Comparison of ENCODE assay signal across 28 cellular contexts in the genomic region with DNA sequence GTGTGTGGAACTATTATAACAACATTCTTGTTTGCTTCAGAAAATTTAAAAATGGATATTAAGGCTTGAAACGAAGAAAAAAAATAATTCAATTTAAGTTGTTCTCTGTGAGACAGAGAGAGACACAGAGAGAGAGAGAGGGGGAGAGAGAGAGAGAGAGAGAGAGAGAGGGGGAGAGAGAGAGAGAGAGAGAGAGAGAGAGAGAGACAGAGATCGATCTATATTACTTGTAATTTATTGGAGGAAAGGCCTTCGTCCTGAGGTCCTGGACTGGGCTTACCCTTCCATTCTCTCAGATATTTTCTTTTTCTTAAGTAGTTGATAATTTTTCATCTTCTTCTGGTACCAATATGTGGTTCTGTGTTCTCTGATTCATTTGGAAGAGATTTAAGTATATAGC.
"Had no signal": no experiment of that assay in that cellular context is flagged by ENCODE, and none has a peak within 500 bp of the region (broad histone marks: within the 10 kb centered on the region; RNA-seq: fewer than 3 reads in every experiment).

No MANE protein-coding gene starts in this region.

- H3K27ac Mint-ChIP-seq: natural killer cell; nephron; neural progenitor cell; progenitor cell of endocrine pancreas; stimulated activated effector memory CD8-positive, alpha-beta T cell treated with anti-CD3 and anti-CD28 coated beads, Interleukin-12 subunit alpha, Interleukin-12 subunit beta, amount 100 ng/mL, for 72 hours; stimulated activated naive B cell treated with anti-CD40 and anti-IgM and Interleukin-4, amounts not matched to agents 10 μg/mL and 1 μg/mL and 100 μg/mL, for 72 hours; stimulated activated naive CD8-positive, alpha-beta T cell treated with anti-CD3 and anti-CD28 coated beads, Interleukin-15, Interleukin-2, amounts not matched to agents 100 ng/mL and 50 ng/mL, for 24 hours had no signal

- ATAC-seq: natural killer cell; psoas muscle; right cardiac atrium; right lobe of liver; stimulated activated effector memory CD8-positive, alpha-beta T cell treated with anti-CD3 and anti-CD28 coated beads, Interleukin-12 subunit alpha, Interleukin-12 subunit beta, amount 100 ng/mL, for 72 hours; stimulated activated naive B cell treated with anti-CD40 and anti-IgM and Interleukin-4, amounts not matched to agents 10 μg/mL and 1 μg/mL and 100 μg/mL, for 72 hours had no signal

- H3K4me1 ChIP-seq: neural progenitor cell, parathyroid adenoma, psoas muscle, right lobe of liver, sigmoid colon, stomach, thyroid gland, tibial nerve, upper lobe of left lung, vagina had no signal

- H3K27me3 ChIP-seq: neural progenitor cell, ovary, right lobe of liver, sigmoid colon, stomach, thyroid gland, tibial nerve, upper lobe of left lung, vagina had no signal

- H3K4me3 Mint-ChIP-seq: natural killer cell; nephron; neural progenitor cell; stimulated activated effector memory CD8-positive, alpha-beta T cell treated with anti-CD3 and anti-CD28 coated beads, Interleukin-12 subunit alpha, Interleukin-12 subunit beta, amount 100 ng/mL, for 72 hours; stimulated activated naive B cell treated with anti-CD40 and anti-IgM and Interleukin-4, amounts not matched to agents 10 μg/mL and 1 μg/mL and 100 μg/mL, for 72 hours; stimulated activated naive CD8-positive, alpha-beta T cell treated with anti-CD3 and anti-CD28 coated beads, Interleukin-15, Interleukin-2, amounts not matched to agents 100 ng/mL and 50 ng/mL, for 24 hours had no signal

- H3K9me3 ChIP-seq: ovary, psoas muscle, right lobe of liver, sigmoid colon, stomach, thoracic aorta, thyroid gland, tibial nerve, upper lobe of left lung, vagina had no signal

- DNase-seq: natural killer cell; nucleus accumbens; ovary; posterior cingulate gyrus; psoas muscle; right cardiac atrium; sigmoid colon; small intestine; stimulated activated CD4-positive, alpha-beta T cell treated with anti-CD3 and anti-CD28 coated beads, Interleukin-15, amount 100 ng/mL, for 24 hours; stimulated activated CD4-positive, alpha-beta T cell treated with anti-CD3 and anti-CD28 coated beads, Interleukin-2, amount 100 ng/mL, for 24 hours; stimulated activated CD4-positive, alpha-beta T cell treated with anti-CD3 and anti-CD28 coated beads, Interleukin-2, amount 100 ng/mL, for 48 hours; stimulated activated CD4-positive, alpha-beta T cell treated with anti-CD3 and anti-CD28 coated beads, Interleukin-4, amount 100 ng/mL, for 24 hours; stimulated activated naive B cell treated with anti-CD40 and anti-IgM and Interleukin-4, amounts not matched to agents 10 μg/mL and 1 μg/mL and 100 μg/mL, for 72 hours; stimulated activated naive CD4-positive, alpha-beta T cell treated with Interleukin-2 at 50 U/mL for 16 hours; stomach; thyroid gland; trophoblast cell; upper lobe of left lung had no signal

- H3K27me3 Mint-ChIP-seq: progenitor cell of endocrine pancreas; stimulated activated naive B cell treated with anti-CD40 and anti-IgM and Interleukin-4, amounts not matched to agents 10 μg/mL and 1 μg/mL and 100 μg/mL, for 72 hours; stimulated activated naive CD8-positive, alpha-beta T cell treated with anti-CD3 and anti-CD28 coated beads, Interleukin-15, Interleukin-2, amounts not matched to agents 100 ng/mL and 50 ng/mL, for 24 hours had no signal

- H3K36me3 Mint-ChIP-seq: neural progenitor cell had no signal

- H3K27ac ChIP-seq: neural progenitor cell, ovary, parathyroid adenoma, psoas muscle, right lobe of liver, sigmoid colon, stomach, thoracic aorta, thyroid gland, tibial nerve, upper lobe of left lung, vagina had no signal

- H3K4me2 ChIP-seq: neural progenitor cell had no signal

- H2AFZ ChIP-seq: neural progenitor cell, parathyroid adenoma had no signal

- H3K9me3 Mint-ChIP-seq: natural killer cell; nephron; neural progenitor cell; stimulated activated effector memory CD8-positive, alpha-beta T cell treated with anti-CD3 and anti-CD28 coated beads, Interleukin-12 subunit alpha, Interleukin-12 subunit beta, amount 100 ng/mL, for 72 hours; stimulated activated naive B cell treated with anti-CD40 and anti-IgM and Interleukin-4, amounts not matched to agents 10 μg/mL and 1 μg/mL and 100 μg/mL, for 72 hours; stimulated activated naive CD8-positive, alpha-beta T cell treated with anti-CD3 and anti-CD28 coated beads, Interleukin-15, Interleukin-2, amounts not matched to agents 100 ng/mL and 50 ng/mL, for 24 hours had no signal

- H3K4me1 Mint-ChIP-seq: natural killer cell; nephron; neural progenitor cell; stimulated activated effector memory CD8-positive, alpha-beta T cell treated with anti-CD3 and anti-CD28 coated beads, Interleukin-12 subunit alpha, Interleukin-12 subunit beta, amount 100 ng/mL, for 72 hours; stimulated activated naive B cell treated with anti-CD40 and anti-IgM and Interleukin-4, amounts not matched to agents 10 μg/mL and 1 μg/mL and 100 μg/mL, for 72 hours had no signal

- H3K36me3 ChIP-seq: neural progenitor cell, ovary had no signal

- H3K79me2 ChIP-seq: parathyroid adenoma had no signal

- H3K4me3 ChIP-seq: neural progenitor cell, ovary, psoas muscle, right lobe of liver, sigmoid colon, stomach, thoracic aorta, thyroid gland, tibial nerve, upper lobe of left lung, vagina had no signal
